1 cellular context compared by ENCODE assay signal in the genomic region with DNA sequence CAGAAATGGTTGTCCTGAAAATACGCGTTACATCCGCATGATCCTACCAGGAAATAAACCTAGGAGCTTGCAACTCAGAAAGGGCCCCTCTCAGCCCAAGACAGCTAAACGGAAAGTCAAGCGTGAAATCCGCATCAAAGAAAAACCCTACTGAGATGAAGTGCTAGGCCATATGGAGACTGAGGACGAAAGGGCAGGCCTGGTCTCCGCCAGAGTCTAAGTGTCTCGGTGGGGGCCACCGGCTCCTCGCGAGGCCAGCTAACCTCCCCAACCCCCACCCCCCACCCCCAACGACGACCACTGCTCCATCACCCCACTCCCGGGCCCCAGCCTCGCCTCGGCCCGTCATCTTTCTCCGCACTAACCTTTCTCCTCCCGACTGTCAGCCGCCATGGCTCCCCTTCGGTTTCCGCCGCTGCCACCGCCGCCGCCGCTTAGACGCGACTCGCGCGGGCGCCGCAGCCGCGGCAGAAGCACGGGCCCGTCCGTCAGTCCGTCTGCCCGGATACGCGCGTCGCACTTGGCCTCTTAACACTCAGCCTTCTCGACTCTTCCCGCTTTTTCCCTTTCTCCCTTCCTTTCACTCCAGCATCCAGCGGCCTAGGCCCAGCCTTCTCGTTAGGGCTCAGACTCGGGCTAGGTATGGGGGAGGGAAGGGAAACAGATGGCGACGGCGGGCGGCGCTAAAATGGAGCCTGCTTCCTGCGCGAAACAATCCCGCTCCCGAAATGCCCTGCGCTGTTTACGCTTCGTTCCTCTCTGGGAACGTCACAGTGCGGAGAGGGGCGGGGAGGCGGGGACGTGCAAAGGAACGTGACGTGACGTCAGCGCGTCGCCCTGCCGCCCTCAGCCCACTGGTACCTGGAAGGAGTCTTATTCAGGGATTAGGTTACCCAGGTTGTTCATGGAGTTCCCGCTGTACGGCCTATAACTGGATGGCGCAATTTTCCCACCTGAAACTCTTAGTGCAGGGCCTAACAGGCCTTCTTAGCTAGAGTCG.
TF ChIP-seq lines count a peak whose summit lies in the region.

A gene (minus strand): TSS at position 730 of the 1,000 bp plus-strand sequence. CDS start 337 bp downstream, at position 393.

TF ChIP-seq in HepG2, 621 proteins besides CTCF, POLR2A, EP300 and RAD21 (continued from another document and continues in another):
- TF ChIP-seq, protein P1, sequence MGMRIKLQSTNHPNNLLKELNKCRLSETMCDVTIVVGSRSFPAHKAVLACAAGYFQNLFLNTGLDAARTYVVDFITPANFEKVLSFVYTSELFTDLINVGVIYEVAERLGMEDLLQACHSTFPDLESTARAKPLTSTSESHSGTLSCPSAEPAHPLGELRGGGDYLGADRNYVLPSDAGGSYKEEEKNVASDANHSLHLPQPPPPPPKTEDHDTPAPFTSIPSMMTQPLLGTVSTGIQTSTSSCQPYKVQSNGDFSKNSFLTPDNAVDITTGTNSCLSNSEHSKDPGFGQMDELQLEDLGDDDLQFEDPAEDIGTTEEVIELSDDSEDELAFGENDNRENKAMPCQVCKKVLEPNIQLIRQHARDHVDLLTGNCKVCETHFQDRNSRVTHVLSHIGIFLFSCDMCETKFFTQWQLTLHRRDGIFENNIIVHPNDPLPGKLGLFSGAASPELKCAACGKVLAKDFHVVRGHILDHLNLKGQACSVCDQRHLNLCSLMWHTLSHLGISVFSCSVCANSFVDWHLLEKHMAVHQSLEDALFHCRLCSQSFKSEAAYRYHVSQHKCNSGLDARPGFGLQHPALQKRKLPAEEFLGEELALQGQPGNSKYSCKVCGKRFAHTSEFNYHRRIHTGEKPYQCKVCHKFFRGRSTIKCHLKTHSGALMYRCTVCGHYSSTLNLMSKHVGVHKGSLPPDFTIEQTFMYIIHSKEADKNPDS (CRISPR knock-in tag; IDR thresholded peaks at IDR 0.05): no peak
- TF ChIP-seq SNAI1 (CRISPR knock-in tag; IDR thresholded peaks at IDR 0.05; ENCODE audit: borderline replicate concordance) (peak; percentile 30; the same call in 1 of the 2 replicates), DR1 (CRISPR knock-in tag; IDR thresholded peaks at IDR 0.05) (peak; percentile 88), ZFP90 (CRISPR knock-in tag; IDR thresholded peaks at IDR 0.05; ENCODE audit: borderline replicate concordance) (no peak), EHMT2 (IDR thresholded peaks at IDR 0.05; ENCODE audit: borderline replicate concordance, low read depth, low read length) (no peak), ZIK1 (CRISPR knock-in tag; IDR thresholded peaks at IDR 0.05; ENCODE audit: borderline replicate concordance, low read depth) (peak; percentile 82; the same call in 1 of the 2 replicates), AGO1 (IDR thresholded peaks at IDR 0.05; ENCODE audit: low read depth, low read length, poor library complexity, severe bottlenecking) (peak; percentile 65), EEA1 (CRISPR knock-in tag; IDR thresholded peaks at IDR 0.05; ENCODE audit: borderline replicate concordance) (0 out of 2 replicates have a peak, but pooled peaks have one; percentile 46), TGIF2 (CRISPR knock-in tag; IDR thresholded peaks at IDR 0.05) (peak; percentile 83; the same call in 1 of the 2 replicates), ZFP37 (CRISPR knock-in tag; IDR thresholded peaks at IDR 0.05; ENCODE audit: borderline replicate concordance) (peak; percentile 38; the same call in 1 of the 2 replicates), SMAD3 (CRISPR knock-in tag; IDR thresholded peaks at IDR 0.05) (peak; percentile 54), ZNF547 (CRISPR knock-in tag; IDR thresholded peaks at IDR 0.05) (peak; percentile 61; the same call in 1 of the 2 replicates), RXRA (CRISPR knock-in tag; IDR thresholded peaks at IDR 0.05) (no peak; the same call in none of the 2 replicates), STAG1 (CRISPR knock-in tag; IDR thresholded peaks at IDR 0.05) (no peak), KDM6A (CRISPR knock-in tag; IDR thresholded peaks at IDR 0.05; ENCODE audit: low read depth) (no peak), KDM2A (CRISPR knock-in tag; IDR thresholded peaks at IDR 0.05; ENCODE audit: borderline replicate concordance, low read depth) (peak; percentile 90), NR2F1 (CRISPR knock-in tag; IDR thresholded peaks at IDR 0.05) (no peak), HOXA3 (CRISPR knock-in tag; IDR thresholded peaks at IDR 0.05) (peak; percentile 100), SRF (IDR thresholded peaks at IDR 0.05; ENCODE audit: low read depth, low read length) (peak; percentile 45), ZNF431 (CRISPR knock-in tag; IDR thresholded peaks at IDR 0.05; ENCODE audit: borderline replicate concordance, low read depth) (no peak), ZNF790 (CRISPR knock-in tag; IDR thresholded peaks at IDR 0.05; ENCODE audit: borderline replicate concordance) (no peak), HOXD1 (CRISPR knock-in tag; IDR thresholded peaks at IDR 0.05) (peak; percentile 57; the same call in 1 of the 2 replicates), SRSF4 (IDR thresholded peaks at IDR 0.05; ENCODE audit: low read depth, low read length, poor library complexity, severe bottlenecking) (no peak), CC2D1A (CRISPR knock-in tag; IDR thresholded peaks at IDR 0.05) (no peak), ASH2L (IDR thresholded peaks at IDR 0.05; ENCODE audit: insufficient read length, low read depth, low read length) (peak; percentile 93), NR2F2 (IDR thresholded peaks at IDR 0.05; ENCODE audit: borderline replicate concordance, low read depth) (no peak), SPEN (CRISPR knock-in tag; IDR thresholded peaks at IDR 0.05; ENCODE audit: low read depth) (peak; percentile 97)
- TF ChIP-seq, protein P2, sequence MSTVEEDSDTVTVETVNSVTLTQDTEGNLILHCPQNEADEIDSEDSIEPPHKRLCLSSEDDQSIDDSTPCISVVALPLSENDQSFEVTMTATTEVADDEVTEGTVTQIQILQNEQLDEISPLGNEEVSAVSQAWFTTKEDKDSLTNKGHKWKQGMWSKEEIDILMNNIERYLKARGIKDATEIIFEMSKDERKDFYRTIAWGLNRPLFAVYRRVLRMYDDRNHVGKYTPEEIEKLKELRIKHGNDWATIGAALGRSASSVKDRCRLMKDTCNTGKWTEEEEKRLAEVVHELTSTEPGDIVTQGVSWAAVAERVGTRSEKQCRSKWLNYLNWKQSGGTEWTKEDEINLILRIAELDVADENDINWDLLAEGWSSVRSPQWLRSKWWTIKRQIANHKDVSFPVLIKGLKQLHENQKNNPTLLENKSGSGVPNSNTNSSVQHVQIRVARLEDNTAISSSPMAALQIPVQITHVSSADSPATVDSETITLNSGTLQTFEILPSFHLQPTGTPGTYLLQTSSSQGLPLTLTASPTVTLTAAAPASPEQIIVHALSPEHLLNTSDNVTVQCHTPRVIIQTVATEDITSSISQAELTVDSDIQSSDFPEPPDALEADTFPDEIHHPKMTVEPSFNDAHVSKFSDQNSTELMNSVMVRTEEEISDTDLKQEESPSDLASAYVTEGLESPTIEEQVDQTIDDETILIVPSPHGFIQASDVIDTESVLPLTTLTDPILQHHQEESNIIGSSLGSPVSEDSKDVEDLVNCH (CRISPR knock-in tag; IDR thresholded peaks at IDR 0.05): peak; percentile 41; the same call in 1 of the 2 replicates
- TF ChIP-seq, protein P3, sequence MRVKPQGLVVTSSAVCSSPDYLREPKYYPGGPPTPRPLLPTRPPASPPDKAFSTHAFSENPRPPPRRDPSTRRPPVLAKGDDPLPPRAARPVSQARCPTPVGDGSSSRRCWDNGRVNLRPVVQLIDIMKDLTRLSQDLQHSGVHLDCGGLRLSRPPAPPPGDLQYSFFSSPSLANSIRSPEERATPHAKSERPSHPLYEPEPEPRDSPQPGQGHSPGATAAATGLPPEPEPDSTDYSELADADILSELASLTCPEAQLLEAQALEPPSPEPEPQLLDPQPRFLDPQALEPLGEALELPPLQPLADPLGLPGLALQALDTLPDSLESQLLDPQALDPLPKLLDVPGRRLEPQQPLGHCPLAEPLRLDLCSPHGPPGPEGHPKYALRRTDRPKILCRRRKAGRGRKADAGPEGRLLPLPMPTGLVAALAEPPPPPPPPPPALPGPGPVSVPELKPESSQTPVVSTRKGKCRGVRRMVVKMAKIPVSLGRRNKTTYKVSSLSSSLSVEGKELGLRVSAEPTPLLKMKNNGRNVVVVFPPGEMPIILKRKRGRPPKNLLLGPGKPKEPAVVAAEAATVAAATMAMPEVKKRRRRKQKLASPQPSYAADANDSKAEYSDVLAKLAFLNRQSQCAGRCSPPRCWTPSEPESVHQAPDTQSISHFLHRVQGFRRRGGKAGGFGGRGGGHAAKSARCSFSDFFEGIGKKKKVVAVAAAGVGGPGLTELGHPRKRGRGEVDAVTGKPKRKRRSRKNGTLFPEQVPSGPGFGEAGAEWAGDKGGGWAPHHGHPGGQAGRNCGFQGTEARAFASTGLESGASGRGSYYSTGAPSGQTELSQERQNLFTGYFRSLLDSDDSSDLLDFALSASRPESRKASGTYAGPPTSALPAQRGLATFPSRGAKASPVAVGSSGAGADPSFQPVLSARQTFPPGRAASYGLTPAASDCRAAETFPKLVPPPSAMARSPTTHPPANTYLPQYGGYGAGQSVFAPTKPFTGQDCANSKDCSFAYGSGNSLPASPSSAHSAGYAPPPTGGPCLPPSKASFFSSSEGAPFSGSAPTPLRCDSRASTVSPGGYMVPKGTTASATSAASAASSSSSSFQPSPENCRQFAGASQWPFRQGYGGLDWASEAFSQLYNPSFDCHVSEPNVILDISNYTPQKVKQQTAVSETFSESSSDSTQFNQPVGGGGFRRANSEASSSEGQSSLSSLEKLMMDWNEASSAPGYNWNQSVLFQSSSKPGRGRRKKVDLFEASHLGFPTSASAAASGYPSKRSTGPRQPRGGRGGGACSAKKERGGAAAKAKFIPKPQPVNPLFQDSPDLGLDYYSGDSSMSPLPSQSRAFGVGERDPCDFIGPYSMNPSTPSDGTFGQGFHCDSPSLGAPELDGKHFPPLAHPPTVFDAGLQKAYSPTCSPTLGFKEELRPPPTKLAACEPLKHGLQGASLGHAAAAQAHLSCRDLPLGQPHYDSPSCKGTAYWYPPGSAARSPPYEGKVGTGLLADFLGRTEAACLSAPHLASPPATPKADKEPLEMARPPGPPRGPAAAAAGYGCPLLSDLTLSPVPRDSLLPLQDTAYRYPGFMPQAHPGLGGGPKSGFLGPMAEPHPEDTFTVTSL (CRISPR knock-in tag; IDR thresholded peaks at IDR 0.05; ENCODE audit: borderline replicate concordance): no peak; the same call in 1 of the 2 replicates
- TF ChIP-seq, protein P4, sequence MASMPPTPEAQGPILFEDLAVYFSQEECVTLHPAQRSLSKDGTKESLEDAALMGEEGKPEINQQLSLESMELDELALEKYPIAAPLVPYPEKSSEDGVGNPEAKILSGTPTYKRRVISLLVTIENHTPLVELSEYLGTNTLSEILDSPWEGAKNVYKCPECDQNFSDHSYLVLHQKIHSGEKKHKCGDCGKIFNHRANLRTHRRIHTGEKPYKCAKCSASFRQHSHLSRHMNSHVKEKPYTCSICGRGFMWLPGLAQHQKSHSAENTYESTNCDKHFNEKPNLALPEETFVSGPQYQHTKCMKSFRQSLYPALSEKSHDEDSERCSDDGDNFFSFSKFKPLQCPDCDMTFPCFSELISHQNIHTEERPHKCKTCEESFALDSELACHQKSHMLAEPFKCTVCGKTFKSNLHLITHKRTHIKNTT (CRISPR knock-in tag; IDR thresholded peaks at IDR 0.05): no peak
- TF ChIP-seq, protein P5, sequence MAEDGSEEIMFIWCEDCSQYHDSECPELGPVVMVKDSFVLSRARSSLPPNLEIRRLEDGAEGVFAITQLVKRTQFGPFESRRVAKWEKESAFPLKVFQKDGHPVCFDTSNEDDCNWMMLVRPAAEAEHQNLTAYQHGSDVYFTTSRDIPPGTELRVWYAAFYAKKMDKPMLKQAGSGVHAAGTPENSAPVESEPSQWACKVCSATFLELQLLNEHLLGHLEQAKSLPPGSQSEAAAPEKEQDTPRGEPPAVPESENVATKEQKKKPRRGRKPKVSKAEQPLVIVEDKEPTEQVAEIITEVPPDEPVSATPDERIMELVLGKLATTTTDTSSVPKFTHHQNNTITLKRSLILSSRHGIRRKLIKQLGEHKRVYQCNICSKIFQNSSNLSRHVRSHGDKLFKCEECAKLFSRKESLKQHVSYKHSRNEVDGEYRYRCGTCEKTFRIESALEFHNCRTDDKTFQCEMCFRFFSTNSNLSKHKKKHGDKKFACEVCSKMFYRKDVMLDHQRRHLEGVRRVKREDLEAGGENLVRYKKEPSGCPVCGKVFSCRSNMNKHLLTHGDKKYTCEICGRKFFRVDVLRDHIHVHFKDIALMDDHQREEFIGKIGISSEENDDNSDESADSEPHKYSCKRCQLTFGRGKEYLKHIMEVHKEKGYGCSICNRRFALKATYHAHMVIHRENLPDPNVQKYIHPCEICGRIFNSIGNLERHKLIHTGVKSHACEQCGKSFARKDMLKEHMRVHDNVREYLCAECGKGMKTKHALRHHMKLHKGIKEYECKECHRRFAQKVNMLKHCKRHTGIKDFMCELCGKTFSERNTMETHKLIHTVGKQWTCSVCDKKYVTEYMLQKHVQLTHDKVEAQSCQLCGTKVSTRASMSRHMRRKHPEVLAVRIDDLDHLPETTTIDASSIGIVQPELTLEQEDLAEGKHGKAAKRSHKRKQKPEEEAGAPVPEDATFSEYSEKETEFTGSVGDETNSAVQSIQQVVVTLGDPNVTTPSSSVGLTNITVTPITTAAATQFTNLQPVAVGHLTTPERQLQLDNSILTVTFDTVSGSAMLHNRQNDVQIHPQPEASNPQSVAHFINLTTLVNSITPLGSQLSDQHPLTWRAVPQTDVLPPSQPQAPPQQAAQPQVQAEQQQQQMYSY (CRISPR knock-in tag; IDR thresholded peaks at IDR 0.05): no peak
